ENCODE assay signal across 13 cellular contexts in the genomic region with DNA sequence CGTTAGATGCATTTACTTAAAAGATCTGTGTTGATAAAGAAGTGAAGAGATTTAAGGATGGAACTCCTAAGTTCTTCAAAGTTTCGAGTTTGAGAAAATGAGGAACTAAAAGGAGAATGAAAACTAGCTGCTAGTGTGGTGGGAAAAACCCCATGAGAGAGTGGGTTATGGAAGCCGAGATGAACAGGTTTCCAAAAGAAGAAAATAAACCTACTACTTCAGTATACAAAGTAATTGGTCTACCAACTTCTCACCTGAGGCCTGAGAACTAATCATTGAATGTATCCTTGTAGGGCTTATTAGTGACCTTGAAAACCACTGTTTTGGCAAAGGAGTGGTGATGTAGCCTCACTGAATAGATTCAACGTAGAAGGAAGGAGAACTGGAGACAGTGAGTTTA. TPM values are rescaled to one million over a fixed set of nuclear protein-coding genes. Genes with fewer than 3 reads are reported as not detected.
"Had no signal": no experiment of that assay in that cellular context is flagged by ENCODE, and none has a peak within 500 bp of the region (broad histone marks: within the 10 kb centered on the region; RNA-seq: fewer than 3 reads in every experiment).

No MANE protein-coding gene starts in this region.

- H3K4me1 Mint-ChIP-seq: immature natural killer cell had no signal

- H3K4me3 Mint-ChIP-seq: activated CD4-positive, alpha-beta T cell treated with anti-CD3 and anti-CD28 coated beads, Interleukin-2, amount 10 ng/mL, durations not matched to agents 7 days and 5 days; activated naive CD8-positive, alpha-beta T cell treated with anti-CD3 and anti-CD28 coated beads, Interleukin-2, amount 50 U/mL, for 24 hours; activated T-helper 1 cell treated with anti-CD3 and anti-CD28 coated beads, Interleukin-12 subunit alpha, Interleukin-12 subunit beta, Interleukin-2, Interleukin-4 antibody, amounts not matched to agents 30 ng/mL and 10 ng/mL and 1 ng/mL, durations not matched to agents 14 hours and 24 hours and 36 hours; immature natural killer cell; T-helper 2 cell treated with Interferon-gamma antibody and Interleukin-4, amounts not matched to agents 5 μg/mL and 100 μg/mL, for 36 hours had no signal

- DNase-seq: activated CD4-positive, alpha-beta T cell treated with anti-CD3 and anti-CD28 coated beads, Interleukin-2, amount 10 ng/mL, durations not matched to agents 7 days and 5 days; activated naive CD8-positive, alpha-beta T cell treated with anti-CD3 and anti-CD28 coated beads, Interleukin-2, amount 50 U/mL, for 24 hours; aorta; cerebellar nuclear complex; dermis blood vessel endothelial cell; heart left ventricle; immature natural killer cell; lower lobe of right lung; pancreas; stimulated activated CD4-positive, alpha-beta T cell treated with anti-CD3 and anti-CD28 coated beads, Interleukin-1b, Interleukin-23, amount 100 ng/mL, for 48 hours; thyroid gland had no signal

- H3K9me3 Mint-ChIP-seq: activated CD4-positive, alpha-beta T cell treated with anti-CD3 and anti-CD28 coated beads, Interleukin-2, amount 10 ng/mL, durations not matched to agents 7 days and 5 days; activated naive CD8-positive, alpha-beta T cell treated with anti-CD3 and anti-CD28 coated beads, Interleukin-2, amount 50 U/mL, for 24 hours; activated T-helper 1 cell treated with anti-CD3 and anti-CD28 coated beads, Interleukin-12 subunit alpha, Interleukin-12 subunit beta, Interleukin-2, Interleukin-4 antibody, amounts not matched to agents 30 ng/mL and 10 ng/mL and 1 ng/mL, durations not matched to agents 14 hours and 24 hours and 36 hours; immature natural killer cell; T-helper 2 cell treated with Interferon-gamma antibody and Interleukin-4, amounts not matched to agents 5 μg/mL and 100 μg/mL, for 36 hours had no signal

- ATAC-seq: activated naive CD8-positive, alpha-beta T cell treated with anti-CD3 and anti-CD28 coated beads, Interleukin-2, amount 50 U/mL, for 24 hours; heart left ventricle; lower lobe of right lung had no signal

- H3K27ac Mint-ChIP-seq: activated CD4-positive, alpha-beta T cell treated with anti-CD3 and anti-CD28 coated beads, Interleukin-2, amount 10 ng/mL, durations not matched to agents 7 days and 5 days; activated naive CD8-positive, alpha-beta T cell treated with anti-CD3 and anti-CD28 coated beads, Interleukin-2, amount 50 U/mL, for 24 hours; activated T-helper 1 cell treated with anti-CD3 and anti-CD28 coated beads, Interleukin-12 subunit alpha, Interleukin-12 subunit beta, Interleukin-2, Interleukin-4 antibody, amounts not matched to agents 30 ng/mL and 10 ng/mL and 1 ng/mL, durations not matched to agents 14 hours and 24 hours and 36 hours; immature natural killer cell; T-helper 2 cell treated with Interferon-gamma antibody and Interleukin-4, amounts not matched to agents 5 μg/mL and 100 μg/mL, for 36 hours had no signal

- H3K36me3 Mint-ChIP-seq: immature natural killer cell had no signal

RNA-seq across cellular contexts. Expression of a gene that starts 51.0 kb away (rescaled TPM):
- total RNA-seq: activated CD4-positive, alpha-beta T cell treated with anti-CD3 and anti-CD28 coated beads, Interleukin-2, amount 10 ng/mL, durations not matched to agents 7 days and 5 days; activated T-helper 1 cell treated with anti-CD3 and anti-CD28 coated beads, Interleukin-12 subunit alpha, Interleukin-12 subunit beta, Interleukin-2, Interleukin-4 antibody, amounts not matched to agents 30 ng/mL and 10 ng/mL and 1 ng/mL, durations not matched to agents 14 hours and 24 hours and 36 hours had no signal
